In the genomic region with DNA sequence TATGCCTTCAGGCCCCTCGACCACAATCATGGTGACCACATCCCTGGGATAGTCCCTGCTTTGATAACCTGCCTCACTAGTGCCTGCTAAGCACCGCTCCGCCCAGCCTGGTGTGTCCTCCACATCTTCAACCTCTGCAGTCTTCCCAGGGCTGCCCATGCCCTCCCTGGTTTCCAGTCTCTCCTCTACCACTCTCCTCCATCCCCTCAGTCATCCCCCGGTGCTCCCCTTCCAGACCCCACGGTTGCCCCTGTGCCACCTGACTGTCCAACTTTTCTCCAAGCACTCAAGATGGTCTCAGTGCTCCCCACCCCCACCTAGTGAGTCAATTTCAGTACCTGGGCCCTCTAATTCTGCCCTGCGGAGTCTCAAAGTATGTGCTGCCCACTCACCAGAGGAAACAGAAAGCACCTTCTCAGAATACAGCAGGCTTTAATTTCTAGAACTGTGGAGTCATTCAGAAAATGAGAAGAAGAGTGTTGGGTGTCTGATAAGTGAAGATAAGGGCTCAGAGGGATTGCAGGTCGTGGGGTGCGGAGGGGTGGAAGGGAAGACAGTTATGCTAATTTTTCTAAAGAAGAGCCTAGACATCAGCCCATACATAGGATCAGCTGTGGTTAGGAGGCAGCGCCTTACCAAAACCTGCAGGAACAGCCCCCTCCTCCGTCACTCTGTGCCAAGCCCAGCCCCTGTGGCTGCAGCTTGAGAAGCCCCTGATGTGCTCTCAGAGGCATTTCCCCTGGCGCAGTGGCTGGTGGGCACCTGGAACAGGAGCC, we compare ENCODE assay signal across 9 cellular contexts. TPM values are rescaled to one million over a fixed set of nuclear protein-coding genes. Genes with fewer than 3 reads are reported as not detected.
DNase-seq lines count a peak whose midpoint lies in the region; ATAC-seq and TF ChIP-seq lines count a peak whose summit lies in the region.
"Had no signal": no experiment of that assay in that cellular context is flagged by ENCODE, and none has a peak within 500 bp of the region (broad histone marks: within the 10 kb centered on the region; RNA-seq: fewer than 3 reads in every experiment).

No MANE protein-coding gene starts in this region.

- H3K9ac ChIP-seq in OCI-LY3 (ENCODE audit: low read length): peak overlapping the region; percentile 96

- H2AFZ ChIP-seq in OCI-LY3 (ENCODE audit: low read depth, low read length): no peak overlapping the region

- CTCF ChIA-PET in GM10248 (lab: Yijun Ruan, JAX): interaction anchor here (0.7 to 1.5 kb wide), 7 partner anchors 9 to 165 kb away, joined by 3 to 4 read pairs (median 3); no protein-coding TSS in a partner anchor

- H3K4me1 Mint-ChIP-seq in dendritic cell treated with granulocyte-macrophage colony-stimulating factor and Interleukin-4, amounts not matched to agents 40 ng/mL and 50 ng/mL, for 4 days (ENCODE audit: low read depth): peaks cover 79% of the 10 kb centered on the region
- H3K4me1 Mint-ChIP-seq: brain had no signal

- no peaks in the 10 kb centered on the region for H3K27me3 ChIP-seq in OCI-LY3 (ENCODE audit: low read depth, low read length)
- H3K27me3 ChIP-seq in thymus (ENCODE audit: control insufficient read depth, insufficient read depth): no peaks in the 10 kb centered on the region
- H3K27me3 ChIP-seq in HAP-1 (ENCODE audit: low read depth): no peaks in the 10 kb centered on the region

- in situ Hi-C loops in ACHN (cut with HindIII; ENCODE audit: low pct_ligation_motif_present, low pct_unique_long_range_greater_than_20kb, low sequenced_read_pairs) (no loop called here), HAP-1 (cut with MboI; ENCODE audit: low sequenced_read_pairs) (no loop called here)

- DNase-seq in GM10248 (ENCODE audit: extremely low spot score) (peak; percentile 77), ACHN (no peak), foreskin fibroblast (no peak), HAP-1 (ENCODE audit: low spot score in 2 of 2) (no peak)

- peak overlapping the region; percentile 89 for H3K4me2 ChIP-seq in OCI-LY3 (ENCODE audit: low read length)

- H3K27ac Mint-ChIP-seq in dendritic cell treated with granulocyte-macrophage colony-stimulating factor and Interleukin-4, amounts not matched to agents 40 ng/mL and 50 ng/mL, for 4 days: peak overlapping the region; percentile 82

- H4K20me1 ChIP-seq in OCI-LY3 (ENCODE audit: insufficient read depth, low read length): no peaks in the 10 kb centered on the region

- H3K4me1 ChIP-seq in OCI-LY3 (ENCODE audit: low read length) (peaks cover 73% of the 10 kb centered on the region), thymus (ENCODE audit: control insufficient read depth, insufficient read depth, low read length) (peaks cover 30% of the 10 kb centered on the region), HAP-1 (no peaks in the 10 kb centered on the region)

- H3K27ac ChIP-seq in OCI-LY3 (ENCODE audit: low read length) (peak overlapping the region; percentile 100), thymus (ENCODE audit: low read depth) (peak overlapping the region; percentile 79)

- no peaks in the 10 kb centered on the region for H3K9me3 ChIP-seq in OCI-LY3 (ENCODE audit: insufficient read depth, low read length)
- H3K9me3 ChIP-seq in thymus (ENCODE audit: control insufficient read depth): no peaks in the 10 kb centered on the region
- H3K9me3 ChIP-seq in HAP-1: no peaks in the 10 kb centered on the region

- intact Hi-C loops in dendritic cell treated with granulocyte-macrophage colony-stimulating factor and Interleukin-4, amounts not matched to agents 40 ng/mL and 50 ng/mL, for 4 days (cut with micrococcal nuclease): no loop called here

- TF ChIP-seq CTCF in GM10248 (IDR thresholded peaks at IDR 0.05; ENCODE audit: control extremely low read depth, extremely low read depth, low read depth, missing control alignments): no peak
- TF ChIP-seq CTCF in OCI-LY3 (IDR thresholded peaks at IDR 0.05; ENCODE audit: low read depth, low read length): no peak
- TF ChIP-seq CTCF in foreskin fibroblast (IDR thresholded peaks at IDR 0.05; ENCODE audit: low read depth, low read length): no peak

- 28% methylated on average over 11 of the region's 11 CpGs for WGBS in thymus

- H3K4me3 ChIP-seq in OCI-LY3 (ENCODE audit: low read length) (peak overlapping the region; percentile 74), thymus (ENCODE audit: low read length) (no peak overlapping the region), foreskin fibroblast (ENCODE audit: low read depth in 1 of 2, low read length in 2 of 2) (no peak overlapping the region), HAP-1 (no peak overlapping the region)

- peak; percentile 59 for ATAC-seq in GM21723 (IDR thresholded peaks at IDR 0.05; ENCODE audit: unreplicated experiment)

- H3K27me3 Mint-ChIP-seq in dendritic cell treated with granulocyte-macrophage colony-stimulating factor and Interleukin-4, amounts not matched to agents 40 ng/mL and 50 ng/mL, for 4 days: no peaks in the 10 kb centered on the region

- H3K36me3 ChIP-seq in OCI-LY3 (replicated peaks; ENCODE audit: low read depth, low read length) (no peaks in the 10 kb centered on the region), thymus (ENCODE audit: control insufficient read depth, insufficient read depth) (no peaks in the 10 kb centered on the region), HAP-1 (replicated peaks) (no peaks in the 10 kb centered on the region)

- H3K36me3 Mint-ChIP-seq in dendritic cell treated with granulocyte-macrophage colony-stimulating factor and Interleukin-4, amounts not matched to agents 40 ng/mL and 50 ng/mL, for 4 days (ENCODE audit: low read depth): no peaks in the 10 kb centered on the region
- H3K36me3 Mint-ChIP-seq: brain had no signal

- peak overlapping the region; percentile 0 for H3K4me3 Mint-ChIP-seq in dendritic cell treated with granulocyte-macrophage colony-stimulating factor and Interleukin-4, amounts not matched to agents 40 ng/mL and 50 ng/mL, for 4 days
- H3K4me3 Mint-ChIP-seq: brain had no signal

- H3K9me3 Mint-ChIP-seq in dendritic cell treated with granulocyte-macrophage colony-stimulating factor and Interleukin-4, amounts not matched to agents 40 ng/mL and 50 ng/mL, for 4 days: no peaks in the 10 kb centered on the region

- POLR2A ChIA-PET in GM10248 (lab: Yijun Ruan, JAX): interaction anchor here (0.7 to 1.2 kb wide), 2 partner anchors 9 to 12 kb away, joined by 3 read pairs; no protein-coding TSS in a partner anchor

- peaks cover 13% of the 10 kb centered on the region; the same call in 1 of the 2 replicates for H3K79me2 ChIP-seq in OCI-LY3 (ENCODE audit: low read length)

RNA-seq across cellular contexts. Expression of gene CAB39, which starts 53.6 kb away (rescaled TPM):
- 49.2 TPM for polyA plus RNA-seq in thymus
